Comparison of ENCODE assay signal across 1 cellular context in genomic region chr4:8526363-8526855, GRCh38.
TF ChIP-seq lines count a peak whose summit lies in the region.

No MANE protein-coding gene starts in this region.

TF ChIP-seq in IMR-90, 13 proteins besides CTCF, POLR2A, EP300 and RAD21:
- TF ChIP-seq MXI1 (IDR thresholded peaks at IDR 0.05; ENCODE audit: borderline replicate concordance, low read depth, low read length), result no peak
- TF ChIP-seq MAZ (IDR thresholded peaks at IDR 0.05; ENCODE audit: borderline replicate concordance, low read depth, low read length), result no peak
- TF ChIP-seq MAFK (IDR thresholded peaks at IDR 0.05; ENCODE audit: low read depth, low read length), result no peak
- TF ChIP-seq USF2 (IDR thresholded peaks at IDR 0.05; ENCODE audit: low read depth, low read length), result no peak
- no peak for TF ChIP-seq CEBPB (IDR thresholded peaks at IDR 0.05; ENCODE audit: low read depth, low read length)
- TF ChIP-seq CHD1 (IDR thresholded peaks at IDR 0.05; ENCODE audit: low read depth, low read length), result no peak
